1 cellular context compared by ENCODE assay signal in the genomic region with DNA sequence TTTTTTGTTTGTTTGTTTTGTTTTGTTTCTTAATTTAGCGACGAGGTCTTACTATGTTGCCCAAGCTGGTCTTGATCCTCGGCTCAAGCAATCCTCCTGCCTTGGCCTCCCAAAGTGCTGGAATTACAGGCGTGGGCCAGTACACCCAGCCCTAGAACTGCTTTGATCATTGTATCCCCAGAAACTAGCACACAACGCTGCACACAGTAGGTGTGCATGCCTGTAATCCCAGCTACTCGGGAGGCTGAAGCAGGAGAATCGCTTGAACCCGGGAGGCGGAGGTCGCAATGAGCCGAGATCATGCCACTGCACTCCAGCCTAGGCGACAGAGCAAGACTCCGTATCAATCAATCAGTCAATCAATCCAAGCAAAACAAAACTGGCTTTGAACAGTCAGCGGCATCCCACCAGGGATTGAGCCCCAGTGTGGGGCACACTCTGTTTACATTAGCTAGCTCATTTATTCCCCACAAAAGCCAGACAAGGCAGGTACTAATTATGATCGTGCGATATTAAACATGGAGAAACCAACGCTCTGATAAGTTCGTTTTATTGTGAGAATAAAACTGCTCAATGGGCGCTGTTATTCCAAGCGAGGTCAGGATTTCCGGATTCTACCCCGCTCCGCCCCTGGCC.
TF ChIP-seq lines count a peak whose summit lies in the region.

No MANE protein-coding gene starts in this region.

TF ChIP-seq in GM23338, 12 proteins besides CTCF, POLR2A, EP300 and RAD21:
- TF ChIP-seq, protein P1, sequence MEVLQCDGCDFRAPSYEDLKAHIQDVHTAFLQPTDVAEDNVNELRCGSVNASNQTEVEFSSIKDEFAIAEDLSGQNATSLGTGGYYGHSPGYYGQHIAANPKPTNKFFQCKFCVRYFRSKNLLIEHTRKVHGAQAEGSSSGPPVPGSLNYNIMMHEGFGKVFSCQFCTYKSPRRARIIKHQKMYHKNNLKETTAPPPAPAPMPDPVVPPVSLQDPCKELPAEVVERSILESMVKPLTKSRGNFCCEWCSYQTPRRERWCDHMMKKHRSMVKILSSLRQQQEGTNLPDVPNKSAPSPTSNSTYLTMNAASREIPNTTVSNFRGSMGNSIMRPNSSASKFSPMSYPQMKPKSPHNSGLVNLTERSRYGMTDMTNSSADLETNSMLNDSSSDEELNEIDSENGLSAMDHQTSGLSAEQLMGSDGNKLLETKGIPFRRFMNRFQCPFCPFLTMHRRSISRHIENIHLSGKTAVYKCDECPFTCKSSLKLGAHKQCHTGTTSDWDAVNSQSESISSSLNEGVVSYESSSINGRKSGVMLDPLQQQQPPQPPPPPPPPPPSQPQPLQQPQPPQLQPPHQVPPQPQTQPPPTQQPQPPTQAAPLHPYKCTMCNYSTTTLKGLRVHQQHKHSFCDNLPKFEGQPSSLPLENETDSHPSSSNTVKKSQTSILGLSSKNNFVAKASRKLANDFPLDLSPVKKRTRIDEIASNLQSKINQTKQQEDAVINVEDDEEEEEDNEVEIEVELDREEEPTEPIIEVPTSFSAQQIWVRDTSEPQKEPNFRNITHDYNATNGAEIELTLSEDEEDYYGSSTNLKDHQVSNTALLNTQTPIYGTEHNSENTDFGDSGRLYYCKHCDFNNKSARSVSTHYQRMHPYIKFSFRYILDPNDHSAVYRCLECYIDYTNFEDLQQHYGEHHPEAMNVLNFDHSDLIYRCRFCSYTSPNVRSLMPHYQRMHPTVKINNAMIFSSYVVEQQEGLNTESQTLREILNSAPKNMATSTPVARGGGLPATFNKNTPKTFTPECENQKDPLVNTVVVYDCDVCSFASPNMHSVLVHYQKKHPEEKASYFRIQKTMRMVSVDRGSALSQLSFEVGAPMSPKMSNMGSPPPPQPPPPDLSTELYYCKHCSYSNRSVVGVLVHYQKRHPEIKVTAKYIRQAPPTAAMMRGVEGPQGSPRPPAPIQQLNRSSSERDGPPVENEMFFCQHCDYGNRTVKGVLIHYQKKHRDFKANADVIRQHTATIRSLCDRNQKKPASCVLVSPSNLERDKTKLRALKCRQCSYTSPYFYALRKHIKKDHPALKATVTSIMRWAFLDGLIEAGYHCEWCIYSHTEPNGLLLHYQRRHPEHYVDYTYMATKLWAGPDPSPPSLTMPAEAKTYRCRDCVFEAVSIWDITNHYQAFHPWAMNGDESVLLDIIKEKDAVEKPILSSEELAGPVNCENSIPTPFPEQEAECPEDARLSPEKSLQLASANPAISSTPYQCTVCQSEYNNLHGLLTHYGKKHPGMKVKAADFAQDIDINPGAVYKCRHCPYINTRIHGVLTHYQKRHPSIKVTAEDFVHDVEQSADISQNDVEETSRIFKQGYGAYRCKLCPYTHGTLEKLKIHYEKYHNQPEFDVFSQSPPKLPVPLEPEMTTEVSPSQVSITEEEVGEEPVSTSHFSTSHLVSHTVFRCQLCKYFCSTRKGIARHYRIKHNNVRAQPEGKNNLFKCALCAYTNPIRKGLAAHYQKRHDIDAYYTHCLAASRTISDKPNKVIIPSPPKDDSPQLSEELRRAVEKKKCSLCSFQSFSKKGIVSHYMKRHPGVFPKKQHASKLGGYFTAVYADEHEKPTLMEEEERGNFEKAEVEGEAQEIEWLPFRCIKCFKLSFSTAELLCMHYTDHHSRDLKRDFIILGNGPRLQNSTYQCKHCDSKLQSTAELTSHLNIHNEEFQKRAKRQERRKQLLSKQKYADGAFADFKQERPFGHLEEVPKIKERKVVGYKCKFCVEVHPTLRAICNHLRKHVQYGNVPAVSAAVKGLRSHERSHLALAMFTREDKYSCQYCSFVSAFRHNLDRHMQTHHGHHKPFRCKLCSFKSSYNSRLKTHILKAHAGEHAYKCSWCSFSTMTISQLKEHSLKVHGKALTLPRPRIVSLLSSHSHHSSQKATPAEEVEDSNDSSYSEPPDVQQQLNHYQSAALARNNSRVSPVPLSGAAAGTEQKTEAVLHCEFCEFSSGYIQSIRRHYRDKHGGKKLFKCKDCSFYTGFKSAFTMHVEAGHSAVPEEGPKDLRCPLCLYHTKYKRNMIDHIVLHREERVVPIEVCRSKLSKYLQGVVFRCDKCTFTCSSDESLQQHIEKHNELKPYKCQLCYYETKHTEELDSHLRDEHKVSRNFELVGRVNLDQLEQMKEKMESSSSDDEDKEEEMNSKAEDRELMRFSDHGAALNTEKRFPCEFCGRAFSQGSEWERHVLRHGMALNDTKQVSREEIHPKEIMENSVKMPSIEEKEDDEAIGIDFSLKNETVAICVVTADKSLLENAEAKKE (CRISPR knock-in tag; IDR thresholded peaks at IDR 0.05), result no peak
- no peak for TF ChIP-seq ZNF331 (CRISPR knock-in tag; IDR thresholded peaks at IDR 0.05; ENCODE audit: low read depth)
- TF ChIP-seq STAT1 (IDR thresholded peaks at IDR 0.05; ENCODE audit: unreplicated experiment), result no peak
- TF ChIP-seq NANOG (IDR thresholded peaks at IDR 0.05; ENCODE audit: borderline replicate concordance), result no peak
- TF ChIP-seq, protein P2, sequence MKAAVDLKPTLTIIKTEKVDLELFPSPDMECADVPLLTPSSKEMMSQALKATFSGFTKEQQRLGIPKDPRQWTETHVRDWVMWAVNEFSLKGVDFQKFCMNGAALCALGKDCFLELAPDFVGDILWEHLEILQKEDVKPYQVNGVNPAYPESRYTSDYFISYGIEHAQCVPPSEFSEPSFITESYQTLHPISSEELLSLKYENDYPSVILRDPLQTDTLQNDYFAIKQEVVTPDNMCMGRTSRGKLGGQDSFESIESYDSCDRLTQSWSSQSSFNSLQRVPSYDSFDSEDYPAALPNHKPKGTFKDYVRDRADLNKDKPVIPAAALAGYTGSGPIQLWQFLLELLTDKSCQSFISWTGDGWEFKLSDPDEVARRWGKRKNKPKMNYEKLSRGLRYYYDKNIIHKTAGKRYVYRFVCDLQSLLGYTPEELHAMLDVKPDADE (IDR thresholded peaks at IDR 0.05), result no peak
- no peak for TF ChIP-seq EZH2phosphoT487 (IDR thresholded peaks at IDR 0.05; ENCODE audit: unreplicated experiment)
- TF ChIP-seq POLR2AphosphoS5 (IDR thresholded peaks at IDR 0.05; ENCODE audit: low read depth), result no peak
- no peak for TF ChIP-seq JUNB (IDR thresholded peaks at IDR 0.05; ENCODE audit: unreplicated experiment)
